Comparison of ENCODE assay signal across 22 cellular contexts in the genomic region with DNA sequence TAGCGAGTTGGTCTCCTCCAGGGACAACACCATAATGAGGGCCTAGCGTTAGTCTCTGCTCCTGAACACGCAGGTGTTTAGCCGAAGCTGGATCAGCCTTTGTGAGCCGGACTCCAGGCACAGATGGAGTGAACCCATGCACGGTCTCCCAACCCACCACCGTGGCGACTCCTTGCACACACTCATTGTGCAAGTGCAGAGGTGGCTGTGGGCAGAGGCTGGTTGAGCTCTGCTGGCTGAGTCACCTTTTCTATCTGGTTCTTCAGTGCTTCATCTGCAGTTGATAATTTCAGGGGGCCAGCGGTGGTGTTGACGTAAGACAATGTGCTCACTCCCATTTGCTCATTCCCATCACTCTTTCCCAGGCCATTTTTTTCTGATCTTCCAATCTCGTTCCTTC. TPM values are rescaled to one million over a fixed set of nuclear protein-coding genes. Genes with fewer than 3 reads are reported as not detected.
DNase-seq lines count a peak whose midpoint lies in the region; ATAC-seq and TF ChIP-seq lines count a peak whose summit lies in the region.
"Had no signal": no experiment of that assay in that cellular context is flagged by ENCODE, and none has a peak within 500 bp of the region (broad histone marks: within the 10 kb centered on the region; RNA-seq: fewer than 3 reads in every experiment).

No MANE protein-coding gene starts in this region.

- H3K27ac Mint-ChIP-seq in activated CD4-positive, alpha-beta T cell treated with anti-CD3 and anti-CD28 coated beads, Interleukin-2, amount 10 ng/mL, durations not matched to agents 24 days and 14 days, result no peak overlapping the region
- H3K27ac Mint-ChIP-seq in activated T-helper 17 cell treated with anti-CD3 and anti-CD28 coated beads, Interleukin-2, amount 50 U/mL, for 72 hours, result no peak overlapping the region
- no peak overlapping the region for H3K27ac Mint-ChIP-seq in stimulated activated effector memory CD8-positive, alpha-beta T cell treated with anti-CD3 and anti-CD28 coated beads, Interleukin-12 subunit alpha, Interleukin-12 subunit beta, amount 100 ng/mL, for 72 hours
- H3K27ac Mint-ChIP-seq: B cell, GM23338 had no signal

- POLR2A ChIA-PET in RWPE1 (lab: Yijun Ruan, JAX; ENCODE audit: low non-redundant PET), result no interaction called here

- TF ChIP-seq CTCF in RWPE1 (conservative IDR thresholded peaks at IDR 0.05; ENCODE audit: low read depth), result no peak

- no peaks in the 10 kb centered on the region for H3K4me1 Mint-ChIP-seq in activated CD4-positive, alpha-beta T cell treated with anti-CD3 and anti-CD28 coated beads, Interleukin-2, amount 10 ng/mL, durations not matched to agents 24 days and 14 days
- no peaks in the 10 kb centered on the region for H3K4me1 Mint-ChIP-seq in activated T-helper 17 cell treated with anti-CD3 and anti-CD28 coated beads, Interleukin-2, amount 50 U/mL, for 72 hours
- no peaks in the 10 kb centered on the region for H3K4me1 Mint-ChIP-seq in stimulated activated effector memory CD8-positive, alpha-beta T cell treated with anti-CD3 and anti-CD28 coated beads, Interleukin-12 subunit alpha, Interleukin-12 subunit beta, amount 100 ng/mL, for 72 hours
- H3K4me1 Mint-ChIP-seq: B cell, GM23338 had no signal

- intact Hi-C loops in activated CD4-positive, alpha-beta T cell treated with anti-CD3 and anti-CD28 coated beads, Interleukin-2, amount 10 ng/mL, durations not matched to agents 24 days and 14 days (cut with micrococcal nuclease), result no loop called here
- intact Hi-C loops in cardiac septum (cut with DNase I), result no loop called here
- intact Hi-C loops in Right ventricle myocardium superior (cut with DNase I), result no loop called here

- no peaks in the 10 kb centered on the region for H3K36me3 Mint-ChIP-seq in activated CD4-positive, alpha-beta T cell treated with anti-CD3 and anti-CD28 coated beads, Interleukin-2, amount 10 ng/mL, durations not matched to agents 24 days and 14 days (ENCODE audit: low read depth)
- no peaks in the 10 kb centered on the region for H3K36me3 Mint-ChIP-seq in activated T-helper 17 cell treated with anti-CD3 and anti-CD28 coated beads, Interleukin-2, amount 50 U/mL, for 72 hours (ENCODE audit: low read depth)
- H3K36me3 Mint-ChIP-seq in stimulated activated effector memory CD8-positive, alpha-beta T cell treated with anti-CD3 and anti-CD28 coated beads, Interleukin-12 subunit alpha, Interleukin-12 subunit beta, amount 100 ng/mL, for 72 hours, result no peaks in the 10 kb centered on the region
- H3K36me3 Mint-ChIP-seq: CD14-positive monocyte had no signal

- no peaks in the 10 kb centered on the region for H3K9me3 Mint-ChIP-seq in activated CD4-positive, alpha-beta T cell treated with anti-CD3 and anti-CD28 coated beads, Interleukin-2, amount 10 ng/mL, durations not matched to agents 24 days and 14 days
- H3K9me3 Mint-ChIP-seq in activated T-helper 17 cell treated with anti-CD3 and anti-CD28 coated beads, Interleukin-2, amount 50 U/mL, for 72 hours, result no peaks in the 10 kb centered on the region
- H3K9me3 Mint-ChIP-seq in stimulated activated effector memory CD8-positive, alpha-beta T cell treated with anti-CD3 and anti-CD28 coated beads, Interleukin-12 subunit alpha, Interleukin-12 subunit beta, amount 100 ng/mL, for 72 hours, result no peaks in the 10 kb centered on the region

- CTCF ChIA-PET in RWPE1 (lab: Yijun Ruan, JAX), result interaction anchor here (1.1 kb wide), 1 partner anchor 70 kb away, joined by 3 read pairs; no protein-coding TSS in a partner anchor

- H3K27me3 Mint-ChIP-seq in activated CD4-positive, alpha-beta T cell treated with anti-CD3 and anti-CD28 coated beads, Interleukin-2, amount 10 ng/mL, durations not matched to agents 24 days and 14 days, result peaks cover 16% of the 10 kb centered on the region
- peaks cover 40% of the 10 kb centered on the region for H3K27me3 Mint-ChIP-seq in activated T-helper 17 cell treated with anti-CD3 and anti-CD28 coated beads, Interleukin-2, amount 50 U/mL, for 72 hours

- ATAC-seq in Right ventricle myocardium superior (ENCODE audit: poor library complexity), result no peak
- ATAC-seq in activated T-helper 17 cell treated with anti-CD3 and anti-CD28 coated beads, Interleukin-2, amount 50 U/mL, for 72 hours (replicated peaks), result peak; percentile 35
- peak; percentile 82 for ATAC-seq in stimulated activated effector memory CD8-positive, alpha-beta T cell treated with anti-CD3 and anti-CD28 coated beads, Interleukin-12 subunit alpha, Interleukin-12 subunit beta, amount 100 ng/mL, for 72 hours
- ATAC-seq: A549, GM23338, HepG2, PC-3 had no signal

- no peak overlapping the region for H3K27ac ChIP-seq in RWPE1
- H3K27ac ChIP-seq: A549, HL-60, KMS-11 had no signal

- DNase-seq in activated CD4-positive, alpha-beta T cell treated with anti-CD3 and anti-CD28 coated beads, Interleukin-2, amount 50 U/mL, for 48 hours, result peak; percentile 2 to 5
- DNase-seq in activated CD4-positive, alpha-beta T cell treated with anti-CD3 and anti-CD28 coated beads, Interleukin-2, amount 10 ng/mL, durations not matched to agents 24 days and 14 days, result no peak
- DNase-seq in cardiac septum (ENCODE audit: low spot score) (peak; percentile 14), Right ventricle myocardium superior (no peak), NCI-H1105 (lab: John Stamatoyannopoulos, UW) (no peak), RWPE1 (ENCODE audit: low spot score) (no peak)
- no peak for DNase-seq in stimulated activated effector memory CD8-positive, alpha-beta T cell treated with anti-CD3 and anti-CD28 coated beads, Interleukin-12 subunit alpha, Interleukin-12 subunit beta, amount 100 ng/mL, for 72 hours (ENCODE audit: low spot score in 2 of 2)
- DNase-seq: GDM1, NCI-H1417 treated with DMSO at 0.1 percent for 48 hours, NCI-H187, NCI-H69, PC-3, SHP77 treated with DMSO at 0.1 percent for 48 hours had no signal

- H3K4me3 Mint-ChIP-seq in activated CD4-positive, alpha-beta T cell treated with anti-CD3 and anti-CD28 coated beads, Interleukin-2, amount 10 ng/mL, durations not matched to agents 24 days and 14 days, result no peak overlapping the region
- H3K4me3 Mint-ChIP-seq in activated T-helper 17 cell treated with anti-CD3 and anti-CD28 coated beads, Interleukin-2, amount 50 U/mL, for 72 hours, result no peak overlapping the region
- H3K4me3 Mint-ChIP-seq in stimulated activated effector memory CD8-positive, alpha-beta T cell treated with anti-CD3 and anti-CD28 coated beads, Interleukin-12 subunit alpha, Interleukin-12 subunit beta, amount 100 ng/mL, for 72 hours, result no peak overlapping the region
- H3K4me3 Mint-ChIP-seq: B cell, CD14-positive monocyte, GM23338 had no signal

RNA-seq across cellular contexts. Expression of gene SLC22A11, which starts 36.8 kb away (rescaled TPM):
- not detected in 2 replicates for total RNA-seq in activated CD4-positive, alpha-beta T cell treated with anti-CD3 and anti-CD28 coated beads, Interleukin-2, amount 10 ng/mL, durations not matched to agents 24 days and 14 days
- total RNA-seq in cardiac septum (not detected), Right ventricle myocardium superior (not detected)
- not detected for total RNA-seq in activated T-helper 17 cell treated with anti-CD3 and anti-CD28 coated beads, Interleukin-2, amount 50 U/mL, for 72 hours
- total RNA-seq: B cell, GM23338, PC-3, RPMI7951 had no signal

Comparison
In these comparisons a context has a peak if more than half of its experiments do, and no peak if none do; other contexts are left out.
1. DNase-seq: peak in activated CD4-positive, alpha-beta T cell treated with anti-CD3 and anti-CD28 coated beads, Interleukin-2, amount 50 U/mL, for 48 hours (2 of 2) and cardiac septum (single experiment); none in activated CD4-positive, alpha-beta T cell treated with anti-CD3 and anti-CD28 coated beads, Interleukin-2, amount 10 ng/mL, durations not matched to agents 24 days and 14 days (single experiment), Right ventricle myocardium superior (single experiment), stimulated activated effector memory CD8-positive, alpha-beta T cell treated with anti-CD3 and anti-CD28 coated beads, Interleukin-12 subunit alpha, Interleukin-12 subunit beta, amount 100 ng/mL, for 72 hours (0 of 2), NCI-H1105 (single experiment) and RWPE1 (single experiment).